Comparison of ENCODE assay signal across 10 cellular contexts in genomic region chr18:79944126-79944731, GRCh38. TPM values are rescaled to one million over a fixed set of nuclear protein-coding genes. Genes with fewer than 3 reads are reported as not detected.
A peak's percentile ranks its signal among the peaks of the same experiment; 100 is the strongest.
DNase-seq lines count a peak whose midpoint lies in the region; ATAC-seq and TF ChIP-seq lines count a peak whose summit lies in the region.
"Had no signal": no experiment of that assay in that cellular context is flagged by ENCODE, and none has a peak within 500 bp of the region (broad histone marks: within the 10 kb centered on the region; RNA-seq: fewer than 3 reads in every experiment).

No MANE protein-coding gene starts in this region.

- intact Hi-C loops in CD4-positive, alpha-beta T cell (cut with DNase I, micrococcal nuclease) = no loop called here
- intact Hi-C loops in esophagus squamous epithelium (cut with DNase I) = loop anchor here (10.0 kb wide), 1 partner anchor 259 kb away; no protein-coding TSS in a partner anchor

- H3K9me3 ChIP-seq in CD4-positive, alpha-beta T cell (ENCODE audit: control insufficient read depth, low read length) = no peaks in the 10 kb centered on the region
- H3K9me3 ChIP-seq in esophagus squamous epithelium = no peaks in the 10 kb centered on the region
- H3K9me3 ChIP-seq: SJSA1 had no signal

- H3K36me3 Mint-ChIP-seq in CD4-positive, alpha-beta T cell (ENCODE audit: low read depth) = peaks cover 43% of the 10 kb centered on the region

- H3K4me1 ChIP-seq in esophagus squamous epithelium = peaks cover 11 to 100% (median 46%) of the 10 kb centered on the region in 3 donors
- H3K4me1 ChIP-seq: SJSA1 had no signal

- H3K27ac Mint-ChIP-seq in CD4-positive, alpha-beta T cell = peak overlapping the region; percentile 39

- H3K4me3 ChIP-seq in esophagus squamous epithelium = no peak overlapping the region
- H3K4me3 ChIP-seq: SJSA1, skin epidermis had no signal

- POLR2A ChIA-PET in CD4-positive, alpha-beta T cell (lab: Charles Lee) = no interaction called here
- POLR2A ChIA-PET in RWPE1 (lab: Yijun Ruan, JAX; ENCODE audit: low non-redundant PET) = interaction anchor here (0.7 kb wide), 1 partner anchor 22 kb away, joined by 9 read pairs; no protein-coding TSS in a partner anchor

- 53 to 69% methylated on average over 3 to 4 of the region's 11 CpGs for WGBS in esophagus squamous epithelium, 2 donors

- TF ChIP-seq POLR2A in esophagus squamous epithelium (IDR thresholded peaks at IDR 0.05) = no peak

- peak overlapping the region; percentile 38 for H3K4me3 Mint-ChIP-seq in CD4-positive, alpha-beta T cell

- H3K9me3 Mint-ChIP-seq in CD4-positive, alpha-beta T cell = no peaks in the 10 kb centered on the region

- H3K27me3 Mint-ChIP-seq in CD4-positive, alpha-beta T cell = no peaks in the 10 kb centered on the region

- H3K27ac ChIP-seq in CD4-positive, alpha-beta T cell (ENCODE audit: low read depth, low read length) = no peak overlapping the region
- H3K27ac ChIP-seq in RWPE1 (peak overlapping the region; percentile 15; the same call in 1 of the 2 replicates), layer of hippocampus (ENCODE audit: low read depth, low read length) (peak overlapping the region; percentile 16), esophagus squamous epithelium (no peak overlapping the region)
- H3K27ac ChIP-seq: SJSA1 had no signal

- no peak for DNase-seq in CD4-positive, alpha-beta T cell
- DNase-seq in RWPE1 (ENCODE audit: low spot score) (no peak), NCI-H187 treated with DMSO at 0.1 percent for 48 hours (lab: John Stamatoyannopoulos, UW) (no peak), esophagus squamous epithelium (lab: John Stamatoyannopoulos, UW) (no peak), SHP77 (lab: John Stamatoyannopoulos, UW) (no peak)
- no peak for DNase-seq in stimulated activated naive CD4-positive, alpha-beta T cell treated with Interleukin-2 at 50 U/mL for 16 hours (lab: John Stamatoyannopoulos, UW)

- H3K27me3 ChIP-seq in CD4-positive, alpha-beta T cell (ENCODE audit: control insufficient read depth, insufficient read depth, low read length) = no peaks in the 10 kb centered on the region
- no peaks in the 10 kb centered on the region for H3K27me3 ChIP-seq in layer of hippocampus (ENCODE audit: control insufficient read depth, insufficient read depth, low read length)
- no peaks in the 10 kb centered on the region for H3K27me3 ChIP-seq in esophagus squamous epithelium
- H3K27me3 ChIP-seq: SJSA1 had no signal

- TF ChIP-seq CTCF in CD4-positive, alpha-beta T cell (IDR thresholded peaks at IDR 0.05) = no peak
- TF ChIP-seq CTCF in RWPE1 (conservative IDR thresholded peaks at IDR 0.05; ENCODE audit: low read depth) (no peak), esophagus squamous epithelium (IDR thresholded peaks at IDR 0.05) (no peak)

- H3K4me1 Mint-ChIP-seq in CD4-positive, alpha-beta T cell (ENCODE audit: low read depth) = peaks cover 43% of the 10 kb centered on the region

- H3K36me3 ChIP-seq in esophagus squamous epithelium = peaks cover 0 to 78% (median 5%) of the 10 kb centered on the region in 3 donors

- peak; percentile 78 for ATAC-seq in CD4-positive, alpha-beta T cell (ENCODE audit: poor library complexity)
- peak; percentile 50 for ATAC-seq in GM21529 (IDR thresholded peaks at IDR 0.05; ENCODE audit: unreplicated experiment)

- CTCF ChIA-PET in CD4-positive, alpha-beta T cell (lab: Charles Lee) = interaction anchor here (0.6 kb wide), 1 partner anchor 48 kb away, joined by 3 read pairs; no protein-coding TSS in a partner anchor
- CTCF ChIA-PET in RWPE1 (lab: Yijun Ruan, JAX) = interaction anchor here (0.6 kb wide), 1 partner anchor 52 kb away, joined by 3 read pairs; no protein-coding TSS in a partner anchor

RNA-seq across cellular contexts. Expression of gene SLC66A2, which starts 7.2 kb away (rescaled TPM):
- total RNA-seq in CD4-positive, alpha-beta T cell = 10 to 100 TPM; 44.5 to 44.8 TPM
- total RNA-seq in esophagus squamous epithelium = 10 to 100 TPM; 30.4 to 49.6 (median 35.1) TPM

RNA-seq across cellular contexts. Expression of gene HSBP1L1, which starts 20.2 kb away (rescaled TPM):
- 10 to 100 TPM; 42.6 to 42.7 TPM for total RNA-seq in CD4-positive, alpha-beta T cell
- total RNA-seq in esophagus squamous epithelium = 10 to 100 TPM; 17.7 to 27.1 (median 25.8) TPM

RNA-seq across cellular contexts. Expression of gene TXNL4A, which starts 44.1 kb away (rescaled TPM):
- total RNA-seq in CD4-positive, alpha-beta T cell = 10 to 100 TPM; 55.0 to 55.7 TPM
- total RNA-seq in esophagus squamous epithelium = 10 to 100 TPM; 20.8 to 43.2 (median 32.5) TPM

Comparison
In these comparisons a context has a peak if more than half of its experiments do, and no peak if none do; other contexts are left out.
1. H3K27ac ChIP-seq: peak in RWPE1 (single experiment) and layer of hippocampus (single experiment); none in CD4-positive, alpha-beta T cell (single experiment) and esophagus squamous epithelium (0 of 4).